Comparison of ENCODE assay signal across 9 cellular contexts in the genomic region with DNA sequence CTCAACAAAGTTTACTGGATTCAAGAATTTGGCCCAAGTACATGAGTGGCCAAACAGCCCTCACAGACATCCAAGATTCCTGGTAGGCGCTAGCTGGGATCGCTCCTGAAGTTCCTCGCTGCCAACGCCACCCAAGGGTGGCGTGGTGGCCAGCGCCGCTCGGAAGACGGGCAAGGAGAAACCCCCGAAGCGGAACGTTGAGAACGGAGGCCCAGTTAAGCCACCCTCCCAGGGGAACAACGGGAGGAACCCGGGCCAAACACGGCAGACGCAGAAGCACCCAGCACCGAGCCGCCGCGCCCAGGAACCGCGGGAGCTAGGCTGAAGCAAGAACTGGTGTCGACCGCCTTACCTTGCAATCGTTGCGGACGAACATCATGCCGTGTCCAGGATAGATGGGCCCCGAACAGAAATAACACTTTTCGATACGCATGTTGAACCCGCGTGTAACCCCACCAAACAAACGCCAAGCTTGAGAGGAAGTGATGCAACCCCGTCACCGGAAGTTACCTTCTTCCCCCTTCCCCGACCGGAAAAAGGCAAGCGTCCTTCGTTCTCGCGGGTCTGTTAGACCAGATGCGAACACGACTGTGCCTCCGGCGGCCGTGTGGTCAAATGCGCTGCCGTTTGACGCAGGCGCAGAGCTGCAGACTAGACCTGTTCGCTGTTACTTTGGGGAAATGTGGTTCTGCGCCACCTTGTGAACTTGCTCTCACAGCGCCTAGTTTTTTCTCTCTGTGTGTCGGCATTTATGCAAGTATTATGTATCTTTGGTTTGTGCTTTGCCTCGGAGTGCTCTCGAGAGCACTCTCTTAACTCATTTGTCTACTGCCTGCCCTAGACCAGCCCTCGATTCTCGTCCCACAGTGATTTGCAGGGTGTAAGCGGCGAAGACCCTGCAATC. TPM values are rescaled to one million over a fixed set of nuclear protein-coding genes. Genes with fewer than 3 reads are reported as not detected.
DNase-seq lines count a peak whose midpoint lies in the region; ATAC-seq and TF ChIP-seq lines count a peak whose summit lies in the region.
"Had no signal": no experiment of that assay in that cellular context is flagged by ENCODE, and none has a peak within 500 bp of the region (broad histone marks: within the 10 kb centered on the region; RNA-seq: fewer than 3 reads in every experiment).

TSS of gene RSL24D1 (minus strand) at position 484 of the 904 bp plus-strand sequence. CDS start at position 433, 51 bp downstream.

- H3K27me3 Mint-ChIP-seq in immature natural killer cell (ENCODE audit: low read depth in 3 of 3), result peaks cover 0 to 3% (median 2%) of the 10 kb centered on the region in 3 donors
- H3K27me3 Mint-ChIP-seq: dendritic cell treated with granulocyte-macrophage colony-stimulating factor and Interleukin-4, amounts not matched to agents 40 ng/mL and 50 ng/mL, for 4 days had no signal

- peak within 1 kb of the TSS; percentile 79 for H3K27ac ChIP-seq in caudate nucleus (ENCODE audit: low read depth, low read length)

- peaks cover 8 to 10% of the 10 kb centered on the region in 2 donors for H3K4me1 Mint-ChIP-seq in immature natural killer cell

- peak within 1 kb of the TSS; percentile 95 for H3K4me3 ChIP-seq in WI38 (ENCODE audit: low read depth, low read length)

- TF ChIP-seq CTCF in WI38 (IDR thresholded peaks at IDR 0.05; ENCODE audit: low read depth, low read length), result no peak

- no peak within 1 kb of the TSS for H3K27ac Mint-ChIP-seq in immature natural killer cell
- H3K27ac Mint-ChIP-seq: dendritic cell treated with granulocyte-macrophage colony-stimulating factor and Interleukin-4, amounts not matched to agents 40 ng/mL and 50 ng/mL, for 4 days had no signal

- H3K4me3 Mint-ChIP-seq in immature natural killer cell, result no peak within 1 kb of the TSS
- H3K4me3 Mint-ChIP-seq: dendritic cell treated with granulocyte-macrophage colony-stimulating factor and Interleukin-4, amounts not matched to agents 40 ng/mL and 50 ng/mL, for 4 days had no signal

- H3K36me3 Mint-ChIP-seq in immature natural killer cell, result peaks cover 0 to 4% (median 0%) of the 10 kb centered on the region in 3 donors

- DNase-seq in AG08396 (ENCODE audit: low spot score) (peak; percentile 94), NCI-H2227 (lab: John Stamatoyannopoulos, UW; ENCODE audit: unreplicated experiment) (peak; percentile 96), caudate nucleus (lab: John Stamatoyannopoulos, UW) (peak; percentile 60 to 99 (median 93)), immature natural killer cell (peak; percentile 95 to 97 (median 96)), smooth muscle cell of the brain vasculature (ENCODE audit: low read depth, low spot score) (peak; percentile 96)

- ATAC-seq in GM18907 (IDR thresholded peaks at IDR 0.05; ENCODE audit: unreplicated experiment) (peak; percentile 97), HG03159 (IDR thresholded peaks at IDR 0.05; ENCODE audit: unreplicated experiment) (peak; percentile 95)

- H3K9me3 Mint-ChIP-seq in immature natural killer cell, result no peaks in the 10 kb centered on the region

RNA-seq across cellular contexts. Expression of gene RSL24D1, which starts in this region (rescaled TPM):
- 100 to 1,000 TPM in 2 of 3 donors, 10 to 100 TPM in 1; 76.2 to 123 (median 105) TPM for polyA plus RNA-seq in immature natural killer cell

Comparison
In these comparisons a context has a peak if more than half of its experiments do, and no peak if none do; other contexts are left out.
1. Peak in every context shown above with its lines: DNase-seq, ATAC-seq, H3K4me3 ChIP-seq and H3K27ac ChIP-seq.